ENCODE assay signal across 1 cellular context in genomic region chr16:5033256-5034166, GRCh38.
TF ChIP-seq lines count a peak whose summit lies in the region.

TSS of gene NAGPA (minus strand) at chr16:5033935. CDS start at chr16:5033914, 21 bp downstream.

TF ChIP-seq in HEK293, 187 proteins besides CTCF, POLR2A, EP300 and RAD21 (continued from another document and continues in another):
- TF ChIP-seq ATF2 (tag by site-specific recombination; IDR thresholded peaks at IDR 0.05; ENCODE audit: low read depth) (no peak), PRDM10 (tag by site-specific recombination; IDR thresholded peaks at IDR 0.05) (peak; percentile 60), ZNF704 (tag by site-specific recombination; IDR thresholded peaks at IDR 0.05) (peak; percentile 81; the same call in 1 of the 2 replicates), ZNF654 (tag by site-specific recombination; IDR thresholded peaks at IDR 0.05; ENCODE audit: low read depth) (no peak), PBX3 (CRISPR knock-in tag; IDR thresholded peaks at IDR 0.05) (peak; percentile 77), ZNF426 (tag by site-specific recombination; IDR thresholded peaks at IDR 0.05) (no peak), ZBTB21 (tag by site-specific recombination; IDR thresholded peaks at IDR 0.05) (peak; percentile 29; the same call in 1 of the 2 replicates), KLF10 (tag by site-specific recombination; IDR thresholded peaks at IDR 0.05) (peak; percentile 60; the same call in 1 of the 2 replicates), OSR2 (tag by site-specific recombination; IDR thresholded peaks at IDR 0.05) (no peak), ZSCAN4 (tag by site-specific recombination; IDR thresholded peaks at IDR 0.05) (peak; percentile 71), ZEB2 (tag by site-specific recombination; IDR thresholded peaks at IDR 0.05) (peak; percentile 75), ZNF513 (tag by site-specific recombination; IDR thresholded peaks at IDR 0.05) (no peak), WT1 (tag by site-specific recombination; IDR thresholded peaks at IDR 0.05) (peak; percentile 31; the same call in 1 of the 2 replicates), HOXC10 (CRISPR knock-in tag; IDR thresholded peaks at IDR 0.05) (no peak), ZNF184 (tag by site-specific recombination; IDR thresholded peaks at IDR 0.05) (no peak), IKZF3 (tag by site-specific recombination; IDR thresholded peaks at IDR 0.05) (no peak), ZNF433 (tag by site-specific recombination; IDR thresholded peaks at IDR 0.05; ENCODE audit: low read depth) (no peak), ZNF214 (tag by site-specific recombination; IDR thresholded peaks at IDR 0.05; ENCODE audit: borderline replicate concordance) (no peak), ZNF658 (tag by site-specific recombination; IDR thresholded peaks at IDR 0.05) (0 out of 2 replicates have a peak, but pooled peaks have one; percentile 67), REST (tag by site-specific recombination; IDR thresholded peaks at IDR 0.05) (peak; percentile 61), ZNF37A (tag by site-specific recombination; IDR thresholded peaks at IDR 0.05) (no peak), ZNF629 (tag by site-specific recombination; IDR thresholded peaks at IDR 0.05) (peak; percentile 82), INSM2 (tag by site-specific recombination; IDR thresholded peaks at IDR 0.05) (peak; percentile 68), ZNF24 (tag by site-specific recombination; IDR thresholded peaks at IDR 0.05) (peak; percentile 97), ZNF311 (tag by site-specific recombination; IDR thresholded peaks at IDR 0.05; ENCODE audit: borderline replicate concordance) (no peak), ZNF645 (tag by site-specific recombination; IDR thresholded peaks at IDR 0.05) (no peak), ZNF404 (tag by site-specific recombination; IDR thresholded peaks at IDR 0.05) (no peak), TCF7L2 (IDR thresholded peaks at IDR 0.05; ENCODE audit: borderline replicate concordance, low read depth, low read length) (no peak), ZNF518A (tag by site-specific recombination; conservative IDR thresholded peaks at IDR 0.05; ENCODE audit: low read depth) (peak; percentile 56), ZNF530 (tag by site-specific recombination; IDR thresholded peaks at IDR 0.05; ENCODE audit: low read depth) (no peak), ZNF121 (tag by site-specific recombination; IDR thresholded peaks at IDR 0.05) (no peak), ZBTB20 (tag by site-specific recombination; IDR thresholded peaks at IDR 0.05) (peak; percentile 36; the same call in 1 of the 2 replicates), ZNF157 (tag by site-specific recombination; IDR thresholded peaks at IDR 0.05) (no peak), ZFP41 (tag by site-specific recombination; IDR thresholded peaks at IDR 0.05; ENCODE audit: borderline replicate concordance) (no peak)
